Comparison of ENCODE assay signal across 8 cellular contexts in the genomic region with DNA sequence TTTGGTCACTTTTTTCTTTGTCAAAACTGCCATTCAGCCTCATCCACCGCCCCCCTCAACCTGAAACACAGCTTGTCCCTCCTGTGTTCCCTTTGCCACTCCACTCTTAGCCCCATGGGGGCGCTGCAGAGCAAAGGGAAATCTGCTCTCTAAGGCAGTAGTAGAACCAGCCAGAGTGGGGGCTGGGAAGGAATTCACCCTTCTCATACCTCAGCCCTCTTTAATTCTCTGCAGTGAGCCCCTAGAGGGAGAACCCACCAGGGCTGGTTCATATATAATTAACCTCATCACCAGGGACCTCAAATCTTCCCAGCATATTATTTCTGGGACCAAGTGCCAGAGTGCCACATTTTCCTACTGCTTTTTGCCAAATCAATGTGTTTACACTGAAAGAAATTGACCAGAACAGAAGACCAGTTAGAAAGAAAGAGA.
DNase-seq lines count a peak whose midpoint lies in the region; ATAC-seq and TF ChIP-seq lines count a peak whose summit lies in the region.

No MANE protein-coding gene starts in this region.

- DNase-seq in COLO668 (lab: John Stamatoyannopoulos, UW; ENCODE audit: unreplicated experiment) (peak; percentile 85), GOT3 (lab: John Stamatoyannopoulos, UW) (peak; percentile 50), NCI-H1930 (lab: John Stamatoyannopoulos, UW) (peak; percentile 57 to 77), T1000 (lab: John Stamatoyannopoulos, UW) (peak; percentile 65), astrocyte of the spinal cord (ENCODE audit: low read depth, low spot score) (peak; percentile 81), iPS-NIHi11 (ENCODE audit: low spot score) (peak; percentile 69)
- DNase-seq in stimulated activated CD4-positive, alpha-beta T cell treated with anti-CD3 and anti-CD28 coated beads, Interleukin-12 subunit alpha, Interleukin-12 subunit beta, amount 100 ng/mL, for 24 hours (ENCODE audit: low read depth in 2 of 2), result peak; percentile 80 to 93

- peak; percentile 99 for TF ChIP-seq CTCF in astrocyte of the spinal cord (IDR thresholded peaks at IDR 0.05; ENCODE audit: low read depth, low read length)

- no peak for ATAC-seq in HG03108 (IDR thresholded peaks at IDR 0.05; ENCODE audit: unreplicated experiment)

- in situ Hi-C loops in astrocyte of the spinal cord (cut with HindIII; ENCODE audit: low sequenced_read_pairs), result loop anchor here (25.0 kb wide), 4 partner anchors 539 to 1389 kb away; no protein-coding TSS in a partner anchor

- no peak overlapping the region for H3K4me3 ChIP-seq in astrocyte of the spinal cord (ENCODE audit: low read depth, low read length)
